In the genomic region with DNA sequence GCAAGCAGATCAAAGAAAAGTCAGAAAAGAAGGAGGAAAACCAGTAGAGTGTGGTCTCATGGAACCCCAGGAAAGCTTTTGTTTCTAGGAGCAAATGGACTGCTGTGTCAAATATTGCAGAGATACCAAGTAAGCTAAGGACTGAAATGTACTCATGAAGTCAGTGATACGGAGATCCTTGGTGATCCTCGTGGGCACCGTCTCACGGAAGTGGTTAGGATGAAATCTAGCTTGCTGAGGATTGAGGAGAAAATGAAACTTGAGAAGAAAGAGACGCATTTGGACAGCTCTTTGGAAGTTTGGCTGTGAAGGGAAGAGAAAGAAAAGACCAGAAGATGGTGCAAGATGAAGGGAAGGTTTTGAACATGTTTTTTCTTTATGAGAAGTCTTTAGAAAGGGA, we compare ENCODE assay signal across 1 cellular context.
TF ChIP-seq lines count a peak whose summit lies in the region.

No MANE protein-coding gene starts in this region.

TF ChIP-seq in GM12878, 131 proteins besides CTCF, POLR2A, EP300 and RAD21 (continued from another document):
- no peak for TF ChIP-seq ASH2L (IDR thresholded peaks at IDR 0.05; ENCODE audit: borderline replicate concordance, low read depth)
- TF ChIP-seq, protein P1, sequence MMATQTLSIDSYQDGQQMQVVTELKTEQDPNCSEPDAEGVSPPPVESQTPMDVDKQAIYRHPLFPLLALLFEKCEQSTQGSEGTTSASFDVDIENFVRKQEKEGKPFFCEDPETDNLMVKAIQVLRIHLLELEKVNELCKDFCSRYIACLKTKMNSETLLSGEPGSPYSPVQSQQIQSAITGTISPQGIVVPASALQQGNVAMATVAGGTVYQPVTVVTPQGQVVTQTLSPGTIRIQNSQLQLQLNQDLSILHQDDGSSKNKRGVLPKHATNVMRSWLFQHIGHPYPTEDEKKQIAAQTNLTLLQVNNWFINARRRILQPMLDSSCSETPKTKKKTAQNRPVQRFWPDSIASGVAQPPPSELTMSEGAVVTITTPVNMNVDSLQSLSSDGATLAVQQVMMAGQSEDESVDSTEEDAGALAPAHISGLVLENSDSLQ (IDR thresholded peaks at IDR 0.05), result no peak
- TF ChIP-seq SMAD1 (IDR thresholded peaks at IDR 0.05; ENCODE audit: low read depth, partially characterized antibody), result no peak
- TF ChIP-seq STAT1 (conservative IDR thresholded peaks at IDR 0.05), result no peak
- TF ChIP-seq ZNF274 (IDR thresholded peaks at IDR 0.05; ENCODE audit: insufficient read depth, insufficient read length), result no peak
- TF ChIP-seq, protein P2, sequence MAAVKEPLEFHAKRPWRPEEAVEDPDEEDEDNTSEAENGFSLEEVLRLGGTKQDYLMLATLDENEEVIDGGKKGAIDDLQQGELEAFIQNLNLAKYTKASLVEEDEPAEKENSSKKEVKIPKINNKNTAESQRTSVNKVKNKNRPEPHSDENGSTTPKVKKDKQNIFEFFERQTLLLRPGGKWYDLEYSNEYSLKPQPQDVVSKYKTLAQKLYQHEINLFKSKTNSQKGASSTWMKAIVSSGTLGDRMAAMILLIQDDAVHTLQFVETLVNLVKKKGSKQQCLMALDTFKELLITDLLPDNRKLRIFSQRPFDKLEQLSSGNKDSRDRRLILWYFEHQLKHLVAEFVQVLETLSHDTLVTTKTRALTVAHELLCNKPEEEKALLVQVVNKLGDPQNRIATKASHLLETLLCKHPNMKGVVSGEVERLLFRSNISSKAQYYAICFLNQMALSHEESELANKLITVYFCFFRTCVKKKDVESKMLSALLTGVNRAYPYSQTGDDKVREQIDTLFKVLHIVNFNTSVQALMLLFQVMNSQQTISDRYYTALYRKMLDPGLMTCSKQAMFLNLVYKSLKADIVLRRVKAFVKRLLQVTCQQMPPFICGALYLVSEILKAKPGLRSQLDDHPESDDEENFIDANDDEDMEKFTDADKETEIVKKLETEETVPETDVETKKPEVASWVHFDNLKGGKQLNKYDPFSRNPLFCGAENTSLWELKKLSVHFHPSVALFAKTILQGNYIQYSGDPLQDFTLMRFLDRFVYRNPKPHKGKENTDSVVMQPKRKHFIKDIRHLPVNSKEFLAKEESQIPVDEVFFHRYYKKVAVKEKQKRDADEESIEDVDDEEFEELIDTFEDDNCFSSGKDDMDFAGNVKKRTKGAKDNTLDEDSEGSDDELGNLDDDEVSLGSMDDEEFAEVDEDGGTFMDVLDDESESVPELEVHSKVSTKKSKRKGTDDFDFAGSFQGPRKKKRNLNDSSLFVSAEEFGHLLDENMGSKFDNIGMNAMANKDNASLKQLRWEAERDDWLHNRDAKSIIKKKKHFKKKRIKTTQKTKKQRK (IDR thresholded peaks at IDR 0.05; ENCODE audit: low read depth, low read length), result no peak
- no peak for TF ChIP-seq CHD4 (IDR thresholded peaks at IDR 0.05)
- TF ChIP-seq, protein P3, sequence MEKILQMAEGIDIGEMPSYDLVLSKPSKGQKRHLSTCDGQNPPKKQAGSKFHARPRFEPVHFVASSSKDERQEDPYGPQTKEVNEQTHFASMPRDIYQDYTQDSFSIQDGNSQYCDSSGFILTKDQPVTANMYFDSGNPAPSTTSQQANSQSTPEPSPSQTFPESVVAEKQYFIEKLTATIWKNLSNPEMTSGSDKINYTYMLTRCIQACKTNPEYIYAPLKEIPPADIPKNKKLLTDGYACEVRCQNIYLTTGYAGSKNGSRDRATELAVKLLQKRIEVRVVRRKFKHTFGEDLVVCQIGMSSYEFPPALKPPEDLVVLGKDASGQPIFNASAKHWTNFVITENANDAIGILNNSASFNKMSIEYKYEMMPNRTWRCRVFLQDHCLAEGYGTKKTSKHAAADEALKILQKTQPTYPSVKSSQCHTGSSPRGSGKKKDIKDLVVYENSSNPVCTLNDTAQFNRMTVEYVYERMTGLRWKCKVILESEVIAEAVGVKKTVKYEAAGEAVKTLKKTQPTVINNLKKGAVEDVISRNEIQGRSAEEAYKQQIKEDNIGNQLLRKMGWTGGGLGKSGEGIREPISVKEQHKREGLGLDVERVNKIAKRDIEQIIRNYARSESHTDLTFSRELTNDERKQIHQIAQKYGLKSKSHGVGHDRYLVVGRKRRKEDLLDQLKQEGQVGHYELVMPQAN (conservative IDR thresholded peaks at IDR 0.05), result no peak
- TF ChIP-seq YY1 (IDR thresholded peaks at IDR 0.05; ENCODE audit: low read depth, low read length), result no peak
- TF ChIP-seq, protein P4, sequence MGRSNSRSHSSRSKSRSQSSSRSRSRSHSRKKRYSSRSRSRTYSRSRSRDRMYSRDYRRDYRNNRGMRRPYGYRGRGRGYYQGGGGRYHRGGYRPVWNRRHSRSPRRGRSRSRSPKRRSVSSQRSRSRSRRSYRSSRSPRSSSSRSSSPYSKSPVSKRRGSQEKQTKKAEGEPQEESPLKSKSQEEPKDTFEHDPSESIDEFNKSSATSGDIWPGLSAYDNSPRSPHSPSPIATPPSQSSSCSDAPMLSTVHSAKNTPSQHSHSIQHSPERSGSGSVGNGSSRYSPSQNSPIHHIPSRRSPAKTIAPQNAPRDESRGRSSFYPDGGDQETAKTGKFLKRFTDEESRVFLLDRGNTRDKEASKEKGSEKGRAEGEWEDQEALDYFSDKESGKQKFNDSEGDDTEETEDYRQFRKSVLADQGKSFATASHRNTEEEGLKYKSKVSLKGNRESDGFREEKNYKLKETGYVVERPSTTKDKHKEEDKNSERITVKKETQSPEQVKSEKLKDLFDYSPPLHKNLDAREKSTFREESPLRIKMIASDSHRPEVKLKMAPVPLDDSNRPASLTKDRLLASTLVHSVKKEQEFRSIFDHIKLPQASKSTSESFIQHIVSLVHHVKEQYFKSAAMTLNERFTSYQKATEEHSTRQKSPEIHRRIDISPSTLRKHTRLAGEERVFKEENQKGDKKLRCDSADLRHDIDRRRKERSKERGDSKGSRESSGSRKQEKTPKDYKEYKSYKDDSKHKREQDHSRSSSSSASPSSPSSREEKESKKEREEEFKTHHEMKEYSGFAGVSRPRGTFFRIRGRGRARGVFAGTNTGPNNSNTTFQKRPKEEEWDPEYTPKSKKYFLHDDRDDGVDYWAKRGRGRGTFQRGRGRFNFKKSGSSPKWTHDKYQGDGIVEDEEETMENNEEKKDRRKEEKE (IDR thresholded peaks at IDR 0.05), result no peak
- TF ChIP-seq, protein P5, sequence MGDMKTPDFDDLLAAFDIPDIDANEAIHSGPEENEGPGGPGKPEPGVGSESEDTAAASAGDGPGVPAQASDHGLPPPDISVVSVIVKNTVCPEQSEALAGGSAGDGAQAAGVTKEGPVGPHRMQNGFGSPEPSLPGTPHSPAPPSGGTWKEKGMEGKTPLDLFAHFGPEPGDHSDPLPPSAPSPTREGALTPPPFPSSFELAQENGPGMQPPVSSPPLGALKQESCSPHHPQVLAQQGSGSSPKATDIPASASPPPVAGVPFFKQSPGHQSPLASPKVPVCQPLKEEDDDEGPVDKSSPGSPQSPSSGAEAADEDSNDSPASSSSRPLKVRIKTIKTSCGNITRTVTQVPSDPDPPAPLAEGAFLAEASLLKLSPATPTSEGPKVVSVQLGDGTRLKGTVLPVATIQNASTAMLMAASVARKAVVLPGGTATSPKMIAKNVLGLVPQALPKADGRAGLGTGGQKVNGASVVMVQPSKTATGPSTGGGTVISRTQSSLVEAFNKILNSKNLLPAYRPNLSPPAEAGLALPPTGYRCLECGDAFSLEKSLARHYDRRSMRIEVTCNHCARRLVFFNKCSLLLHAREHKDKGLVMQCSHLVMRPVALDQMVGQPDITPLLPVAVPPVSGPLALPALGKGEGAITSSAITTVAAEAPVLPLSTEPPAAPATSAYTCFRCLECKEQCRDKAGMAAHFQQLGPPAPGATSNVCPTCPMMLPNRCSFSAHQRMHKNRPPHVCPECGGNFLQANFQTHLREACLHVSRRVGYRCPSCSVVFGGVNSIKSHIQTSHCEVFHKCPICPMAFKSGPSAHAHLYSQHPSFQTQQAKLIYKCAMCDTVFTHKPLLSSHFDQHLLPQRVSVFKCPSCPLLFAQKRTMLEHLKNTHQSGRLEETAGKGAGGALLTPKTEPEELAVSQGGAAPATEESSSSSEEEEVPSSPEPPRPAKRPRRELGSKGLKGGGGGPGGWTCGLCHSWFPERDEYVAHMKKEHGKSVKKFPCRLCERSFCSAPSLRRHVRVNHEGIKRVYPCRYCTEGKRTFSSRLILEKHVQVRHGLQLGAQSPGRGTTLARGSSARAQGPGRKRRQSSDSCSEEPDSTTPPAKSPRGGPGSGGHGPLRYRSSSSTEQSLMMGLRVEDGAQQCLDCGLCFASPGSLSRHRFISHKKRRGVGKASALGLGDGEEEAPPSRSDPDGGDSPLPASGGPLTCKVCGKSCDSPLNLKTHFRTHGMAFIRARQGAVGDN (IDR thresholded peaks at IDR 0.05), result no peak
- TF ChIP-seq, protein P6, sequence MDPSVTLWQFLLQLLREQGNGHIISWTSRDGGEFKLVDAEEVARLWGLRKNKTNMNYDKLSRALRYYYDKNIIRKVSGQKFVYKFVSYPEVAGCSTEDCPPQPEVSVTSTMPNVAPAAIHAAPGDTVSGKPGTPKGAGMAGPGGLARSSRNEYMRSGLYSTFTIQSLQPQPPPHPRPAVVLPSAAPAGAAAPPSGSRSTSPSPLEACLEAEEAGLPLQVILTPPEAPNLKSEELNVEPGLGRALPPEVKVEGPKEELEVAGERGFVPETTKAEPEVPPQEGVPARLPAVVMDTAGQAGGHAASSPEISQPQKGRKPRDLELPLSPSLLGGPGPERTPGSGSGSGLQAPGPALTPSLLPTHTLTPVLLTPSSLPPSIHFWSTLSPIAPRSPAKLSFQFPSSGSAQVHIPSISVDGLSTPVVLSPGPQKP (IDR thresholded peaks at IDR 0.05; ENCODE audit: low read depth, low read length), result no peak
- no peak for TF ChIP-seq JUND (IDR thresholded peaks at IDR 0.05; ENCODE audit: low read depth, low read length)
- TF ChIP-seq SREBF2 (IDR thresholded peaks at IDR 0.05; ENCODE audit: low read length), result no peak
- TF ChIP-seq NFIC (IDR thresholded peaks at IDR 0.05; ENCODE audit: low read depth, low read length), result 0 out of 2 replicates have a peak, but pooled peaks have one; percentile 34
- no peak for TF ChIP-seq FOXK2 (IDR thresholded peaks at IDR 0.05)
- no peak for TF ChIP-seq ESRRA (IDR thresholded peaks at IDR 0.05; ENCODE audit: low read length)
- no peak for TF ChIP-seq CBX5 (IDR thresholded peaks at IDR 0.05; ENCODE audit: low read depth)
- TF ChIP-seq, protein P7, sequence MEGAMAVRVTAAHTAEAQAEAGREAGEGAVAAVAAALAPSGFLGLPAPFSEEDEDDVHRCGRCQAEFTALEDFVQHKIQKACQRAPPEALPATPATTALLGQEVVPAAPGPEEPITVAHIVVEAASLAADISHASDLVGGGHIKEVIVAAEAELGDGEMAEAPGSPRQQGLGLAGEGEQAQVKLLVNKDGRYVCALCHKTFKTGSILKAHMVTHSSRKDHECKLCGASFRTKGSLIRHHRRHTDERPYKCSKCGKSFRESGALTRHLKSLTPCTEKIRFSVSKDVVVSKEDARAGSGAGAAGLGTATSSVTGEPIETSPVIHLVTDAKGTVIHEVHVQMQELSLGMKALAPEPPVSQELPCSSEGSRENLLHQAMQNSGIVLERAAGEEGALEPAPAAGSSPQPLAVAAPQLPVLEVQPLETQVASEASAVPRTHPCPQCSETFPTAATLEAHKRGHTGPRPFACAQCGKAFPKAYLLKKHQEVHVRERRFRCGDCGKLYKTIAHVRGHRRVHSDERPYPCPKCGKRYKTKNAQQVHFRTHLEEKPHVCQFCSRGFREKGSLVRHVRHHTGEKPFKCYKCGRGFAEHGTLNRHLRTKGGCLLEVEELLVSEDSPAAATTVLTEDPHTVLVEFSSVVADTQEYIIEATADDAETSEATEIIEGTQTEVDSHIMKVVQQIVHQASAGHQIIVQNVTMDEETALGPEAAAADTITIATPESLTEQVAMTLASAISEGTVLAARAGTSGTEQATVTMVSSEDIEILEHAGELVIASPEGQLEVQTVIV (IDR thresholded peaks at IDR 0.05; ENCODE audit: borderline replicate concordance, partially characterized antibody), result no peak
- no peak for TF ChIP-seq ZNF217 (IDR thresholded peaks at IDR 0.05)
- TF ChIP-seq POLR2AphosphoS5 (IDR thresholded peaks at IDR 0.05; ENCODE audit: low read length), result no peak
